ENCODE assay signal across 8 cellular contexts in the genomic region with DNA sequence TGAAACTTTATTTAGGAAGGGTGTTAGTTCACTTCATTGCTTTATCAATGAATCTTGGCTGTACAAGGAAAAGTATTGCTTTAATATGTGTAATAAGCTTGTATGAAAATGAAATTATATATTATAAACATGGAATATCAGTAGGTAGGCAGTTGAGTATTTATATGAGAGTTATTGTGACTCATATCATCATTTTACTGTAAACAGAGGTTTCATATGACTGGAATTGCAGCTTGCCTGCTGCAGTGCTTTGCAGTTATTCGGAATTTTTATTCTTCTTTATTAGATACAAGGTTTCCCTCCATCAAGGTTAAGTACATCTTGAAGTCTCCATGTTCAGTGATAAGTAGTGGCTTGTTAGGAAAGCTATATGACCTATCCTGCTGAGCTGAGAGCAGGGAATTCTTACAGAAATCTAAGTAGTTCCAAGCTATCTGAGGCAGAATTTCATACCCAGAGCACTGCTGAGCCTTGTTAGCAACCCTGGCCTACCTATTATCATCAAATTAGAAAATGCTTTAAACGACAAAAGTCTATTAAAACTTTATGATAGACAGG.
"Had no signal": no experiment of that assay in that cellular context is flagged by ENCODE, and none has a peak within 500 bp of the region (broad histone marks: within the 10 kb centered on the region; RNA-seq: fewer than 3 reads in every experiment).

No MANE protein-coding gene starts in this region.

- H3K27ac ChIP-seq: HL-60, KMS-11 had no signal

- H3K9me3 Mint-ChIP-seq: HFFc6 had no signal

- H3K4me2 ChIP-seq: KMS-11 had no signal

- DNase-seq: GOT3, H7, HFFc6, KBM-7 had no signal

- ATAC-seq: HCT116 had no signal

- H3K4me1 Mint-ChIP-seq: IgD-negative memory B cell had no signal

- H3K27me3 Mint-ChIP-seq: IgD-negative memory B cell had no signal

- H3K36me3 Mint-ChIP-seq: IgD-negative memory B cell had no signal

- H3K4me3 Mint-ChIP-seq: HFFc6, IgD-negative memory B cell had no signal

- H3K27ac Mint-ChIP-seq: HFFc6, IgD-negative memory B cell had no signal

- H3K9ac ChIP-seq: KMS-11 had no signal
